Comparison of ENCODE assay signal across 1 cellular context in the genomic region with DNA sequence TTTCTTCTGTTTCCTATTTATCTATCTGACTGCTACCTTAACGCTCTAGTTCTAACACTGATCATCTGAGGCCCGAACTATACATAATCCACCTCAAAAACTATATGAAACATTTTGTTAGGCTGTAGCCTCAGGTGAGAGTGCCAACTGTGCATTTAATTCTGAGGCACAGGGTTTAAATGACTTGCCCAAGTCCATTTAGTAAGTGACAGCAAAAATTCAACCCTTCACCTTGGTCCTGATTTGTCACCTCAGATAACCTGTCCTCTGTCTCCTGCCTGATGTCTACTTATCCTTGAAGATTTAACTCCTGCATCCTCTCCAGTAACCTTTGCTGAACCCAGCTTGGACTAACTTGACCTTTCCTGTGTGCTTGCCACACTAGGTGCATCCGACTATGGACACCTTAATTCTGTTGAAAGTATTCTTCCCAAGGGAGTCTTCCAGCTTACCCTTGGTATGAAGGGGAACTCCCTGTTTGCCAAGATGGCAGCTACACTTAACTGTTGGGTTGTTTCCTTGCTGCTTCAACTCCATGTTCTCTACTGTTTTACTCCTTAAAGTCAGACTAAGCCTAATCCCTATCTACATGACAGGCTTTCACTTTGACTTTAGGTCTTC.
TF ChIP-seq lines count a peak whose summit lies in the region.

No MANE protein-coding gene starts in this region.

TF ChIP-seq in SK-N-SH, 30 proteins besides CTCF, POLR2A, EP300 and RAD21 (continued from another document):
- no peak for TF ChIP-seq REST (IDR thresholded peaks at IDR 0.05; ENCODE audit: low read depth, low read length)
